1 cellular context compared by ENCODE assay signal in the genomic region with DNA sequence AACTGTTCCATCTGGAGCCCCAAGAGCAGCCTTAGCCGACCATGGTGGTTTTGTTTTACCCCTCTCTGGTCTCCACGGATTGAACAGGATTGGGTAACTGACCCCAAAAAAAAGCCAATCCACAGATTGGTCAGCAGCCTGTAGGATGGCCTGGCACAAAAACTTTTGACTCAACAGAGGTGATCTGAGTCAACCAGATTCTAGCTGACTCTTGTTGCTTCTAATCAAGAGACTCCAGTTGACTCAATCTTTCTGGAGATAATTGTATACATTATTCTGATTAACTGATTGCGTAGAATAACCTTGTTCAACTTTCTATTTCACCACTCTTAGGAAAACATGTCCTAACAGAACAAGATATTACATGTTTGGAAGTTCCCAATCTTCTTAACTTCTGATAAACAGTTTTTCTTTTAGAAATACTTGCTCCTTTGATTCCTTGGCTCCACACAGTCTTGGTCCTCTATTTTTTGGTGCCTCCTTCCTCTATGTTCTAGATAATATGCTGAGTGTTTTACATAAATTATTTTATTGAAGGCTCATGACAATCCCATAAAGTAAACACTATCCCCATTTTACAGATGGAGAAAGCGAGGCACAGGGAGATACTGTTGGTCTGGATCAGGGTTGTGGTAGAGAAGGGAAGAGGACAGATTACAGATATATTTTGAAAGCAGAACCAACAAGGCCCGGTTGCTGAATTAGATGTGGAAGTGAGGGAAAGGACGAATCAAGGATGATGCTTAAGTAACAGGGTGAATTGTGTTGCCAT.
A peak's percentile ranks its signal among the peaks of the same experiment; 100 is the strongest.
TF ChIP-seq lines count a peak whose summit lies in the region.

No MANE protein-coding gene starts in this region.

TF ChIP-seq in K562, 482 proteins besides CTCF, POLR2A, EP300 and RAD21:
- TF ChIP-seq NFRKB (IDR thresholded peaks at IDR 0.05; ENCODE audit: low read depth) = no peak
- no peak for TF ChIP-seq TFAM (CRISPR knock-in tag; conservative IDR thresholded peaks at IDR 0.05)
- TF ChIP-seq, protein P1, sequence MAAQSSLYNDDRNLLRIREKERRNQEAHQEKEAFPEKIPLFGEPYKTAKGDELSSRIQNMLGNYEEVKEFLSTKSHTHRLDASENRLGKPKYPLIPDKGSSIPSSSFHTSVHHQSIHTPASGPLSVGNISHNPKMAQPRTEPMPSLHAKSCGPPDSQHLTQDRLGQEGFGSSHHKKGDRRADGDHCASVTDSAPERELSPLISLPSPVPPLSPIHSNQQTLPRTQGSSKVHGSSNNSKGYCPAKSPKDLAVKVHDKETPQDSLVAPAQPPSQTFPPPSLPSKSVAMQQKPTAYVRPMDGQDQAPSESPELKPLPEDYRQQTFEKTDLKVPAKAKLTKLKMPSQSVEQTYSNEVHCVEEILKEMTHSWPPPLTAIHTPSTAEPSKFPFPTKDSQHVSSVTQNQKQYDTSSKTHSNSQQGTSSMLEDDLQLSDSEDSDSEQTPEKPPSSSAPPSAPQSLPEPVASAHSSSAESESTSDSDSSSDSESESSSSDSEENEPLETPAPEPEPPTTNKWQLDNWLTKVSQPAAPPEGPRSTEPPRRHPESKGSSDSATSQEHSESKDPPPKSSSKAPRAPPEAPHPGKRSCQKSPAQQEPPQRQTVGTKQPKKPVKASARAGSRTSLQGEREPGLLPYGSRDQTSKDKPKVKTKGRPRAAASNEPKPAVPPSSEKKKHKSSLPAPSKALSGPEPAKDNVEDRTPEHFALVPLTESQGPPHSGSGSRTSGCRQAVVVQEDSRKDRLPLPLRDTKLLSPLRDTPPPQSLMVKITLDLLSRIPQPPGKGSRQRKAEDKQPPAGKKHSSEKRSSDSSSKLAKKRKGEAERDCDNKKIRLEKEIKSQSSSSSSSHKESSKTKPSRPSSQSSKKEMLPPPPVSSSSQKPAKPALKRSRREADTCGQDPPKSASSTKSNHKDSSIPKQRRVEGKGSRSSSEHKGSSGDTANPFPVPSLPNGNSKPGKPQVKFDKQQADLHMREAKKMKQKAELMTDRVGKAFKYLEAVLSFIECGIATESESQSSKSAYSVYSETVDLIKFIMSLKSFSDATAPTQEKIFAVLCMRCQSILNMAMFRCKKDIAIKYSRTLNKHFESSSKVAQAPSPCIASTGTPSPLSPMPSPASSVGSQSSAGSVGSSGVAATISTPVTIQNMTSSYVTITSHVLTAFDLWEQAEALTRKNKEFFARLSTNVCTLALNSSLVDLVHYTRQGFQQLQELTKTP (IDR thresholded peaks at IDR 0.05; ENCODE audit: low read depth in 1 of 2, partially characterized antibody in 2 of 2) = no peak
- no peak for TF ChIP-seq PHF20 (IDR thresholded peaks at IDR 0.05; ENCODE audit: partially characterized antibody)
- peak; percentile 44; the same call in 1 of the 2 replicates for TF ChIP-seq ADNP (tag; IDR thresholded peaks at IDR 0.05)
- TF ChIP-seq, protein P2, sequence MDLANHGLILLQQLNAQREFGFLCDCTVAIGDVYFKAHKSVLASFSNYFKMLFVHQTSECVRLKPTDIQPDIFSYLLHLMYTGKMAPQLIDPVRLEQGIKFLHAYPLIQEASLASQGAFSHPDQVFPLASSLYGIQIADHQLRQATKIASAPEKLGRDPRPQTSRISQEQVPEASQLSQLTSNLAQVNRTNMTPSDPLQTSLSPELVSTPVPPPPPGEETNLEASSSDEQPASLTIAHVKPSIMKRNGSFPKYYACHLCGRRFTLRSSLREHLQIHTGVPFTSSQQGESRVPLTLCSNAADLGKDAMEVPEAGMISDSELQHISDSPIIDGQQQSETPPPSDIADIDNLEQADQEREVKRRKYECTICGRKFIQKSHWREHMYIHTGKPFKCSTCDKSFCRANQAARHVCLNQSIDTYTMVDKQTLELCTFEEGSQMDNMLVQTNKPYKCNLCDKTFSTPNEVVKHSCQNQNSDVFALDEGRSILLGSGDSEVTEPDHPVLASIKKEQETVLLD (IDR thresholded peaks at IDR 0.05) = no peak
- TF ChIP-seq PHB2 (IDR thresholded peaks at IDR 0.05; ENCODE audit: low read depth) = no peak
- no peak for TF ChIP-seq MIER1 (IDR thresholded peaks at IDR 0.05; ENCODE audit: low read depth)
- TF ChIP-seq RBM25 (IDR thresholded peaks at IDR 0.05; ENCODE audit: low read depth, low read length, severe bottlenecking) = peak; percentile 80
- peak; percentile 21 to 59; a peak in 1 of 4 replicates for TF ChIP-seq KDM1A (IDR thresholded peaks at IDR 0.05)
- TF ChIP-seq IRF2 (CRISPR knock-in tag; IDR thresholded peaks at IDR 0.05) = no peak
- TF ChIP-seq BCOR (IDR thresholded peaks at IDR 0.05) = peak; percentile 86
- peak; percentile 42 for TF ChIP-seq CHD4 (IDR thresholded peaks at IDR 0.05; ENCODE audit: insufficient read depth, insufficient replicate concordance, low read depth, low read length, poor library complexity, severe bottlenecking)
- TF ChIP-seq, protein P3, sequence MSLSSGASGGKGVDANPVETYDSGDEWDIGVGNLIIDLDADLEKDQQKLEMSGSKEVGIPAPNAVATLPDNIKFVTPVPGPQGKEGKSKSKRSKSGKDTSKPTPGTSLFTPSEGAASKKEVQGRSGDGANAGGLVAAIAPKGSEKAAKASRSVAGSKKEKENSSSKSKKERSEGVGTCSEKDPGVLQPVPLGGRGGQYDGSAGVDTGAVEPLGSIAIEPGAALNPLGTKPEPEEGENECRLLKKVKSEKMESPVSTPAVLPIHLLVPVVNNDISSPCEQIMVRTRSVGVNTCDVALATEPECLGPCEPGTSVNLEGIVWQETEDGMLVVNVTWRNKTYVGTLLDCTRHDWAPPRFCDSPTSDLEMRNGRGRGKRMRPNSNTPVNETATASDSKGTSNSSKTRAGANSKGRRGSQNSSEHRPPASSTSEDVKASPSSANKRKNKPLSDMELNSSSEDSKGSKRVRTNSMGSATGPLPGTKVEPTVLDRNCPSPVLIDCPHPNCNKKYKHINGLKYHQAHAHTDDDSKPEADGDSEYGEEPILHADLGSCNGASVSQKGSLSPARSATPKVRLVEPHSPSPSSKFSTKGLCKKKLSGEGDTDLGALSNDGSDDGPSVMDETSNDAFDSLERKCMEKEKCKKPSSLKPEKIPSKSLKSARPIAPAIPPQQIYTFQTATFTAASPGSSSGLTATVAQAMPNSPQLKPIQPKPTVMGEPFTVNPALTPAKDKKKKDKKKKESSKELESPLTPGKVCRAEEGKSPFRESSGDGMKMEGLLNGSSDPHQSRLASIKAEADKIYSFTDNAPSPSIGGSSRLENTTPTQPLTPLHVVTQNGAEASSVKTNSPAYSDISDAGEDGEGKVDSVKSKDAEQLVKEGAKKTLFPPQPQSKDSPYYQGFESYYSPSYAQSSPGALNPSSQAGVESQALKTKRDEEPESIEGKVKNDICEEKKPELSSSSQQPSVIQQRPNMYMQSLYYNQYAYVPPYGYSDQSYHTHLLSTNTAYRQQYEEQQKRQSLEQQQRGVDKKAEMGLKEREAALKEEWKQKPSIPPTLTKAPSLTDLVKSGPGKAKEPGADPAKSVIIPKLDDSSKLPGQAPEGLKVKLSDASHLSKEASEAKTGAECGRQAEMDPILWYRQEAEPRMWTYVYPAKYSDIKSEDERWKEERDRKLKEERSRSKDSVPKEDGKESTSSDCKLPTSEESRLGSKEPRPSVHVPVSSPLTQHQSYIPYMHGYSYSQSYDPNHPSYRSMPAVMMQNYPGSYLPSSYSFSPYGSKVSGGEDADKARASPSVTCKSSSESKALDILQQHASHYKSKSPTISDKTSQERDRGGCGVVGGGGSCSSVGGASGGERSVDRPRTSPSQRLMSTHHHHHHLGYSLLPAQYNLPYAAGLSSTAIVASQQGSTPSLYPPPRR (CRISPR knock-in tag; IDR thresholded peaks at IDR 0.05; ENCODE audit: borderline replicate concordance) = no peak
- TF ChIP-seq RBM15 (IDR thresholded peaks at IDR 0.05; ENCODE audit: insufficient read depth, low read length) = no peak
- TF ChIP-seq CBFA2T3 (IDR thresholded peaks at IDR 0.05) = peak; percentile 10; the same call in 1 of the 2 replicates
